14 cellular contexts compared by ENCODE assay signal in the genomic region with DNA sequence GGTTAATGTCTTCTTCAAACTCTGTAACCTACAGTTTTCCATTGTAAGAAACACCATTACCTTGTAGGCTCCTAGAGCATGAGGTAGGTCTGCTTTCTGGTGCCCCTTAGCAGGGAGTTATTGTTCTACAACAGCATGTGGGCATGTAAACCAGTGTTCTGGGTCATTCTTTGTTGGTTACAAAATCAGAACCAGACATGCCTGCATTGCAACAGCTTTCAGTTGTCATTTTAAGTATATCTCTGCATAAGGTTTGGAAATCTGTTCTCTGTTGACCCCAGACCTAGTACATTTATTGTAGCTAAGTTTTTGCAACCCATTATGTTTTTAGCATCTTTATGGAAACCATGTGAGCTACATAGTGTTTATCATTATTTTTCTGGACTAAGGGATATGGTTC. TPM values are rescaled to one million over a fixed set of nuclear protein-coding genes. Genes with fewer than 3 reads are reported as not detected.
DNase-seq lines count a peak whose midpoint lies in the region; ATAC-seq and TF ChIP-seq lines count a peak whose summit lies in the region.
"Had no signal": no experiment of that assay in that cellular context is flagged by ENCODE, and none has a peak within 500 bp of the region (broad histone marks: within the 10 kb centered on the region; RNA-seq: fewer than 3 reads in every experiment).

No MANE protein-coding gene starts in this region.

- H3K36me3 ChIP-seq in SK-N-SH (replicated peaks in 1 of 2; ENCODE audit: control insufficient read depth in 1 of 2, insufficient read depth in 2 of 2, low read length in 1 of 2) (peaks cover 70 to 87% of the 10 kb centered on the region in 2 experiments), fibroblast of lung (ENCODE audit: control insufficient read depth, insufficient read depth, low read length) (peaks cover 21% of the 10 kb centered on the region), neuron (ENCODE audit: insufficient read depth, low read length) (peaks cover 98% of the 10 kb centered on the region), right lobe of liver (no peaks in the 10 kb centered on the region)

- peaks cover 30% of the 10 kb centered on the region for H3F3A ChIP-seq in SK-N-SH (replicated peaks; ENCODE audit: insufficient read depth)

- peak overlapping the region in 1 of 2 experiments; percentile 23; a peak in 1 of 4 replicates for H3K27ac ChIP-seq in SK-N-SH (ENCODE audit: low read depth in 2 of 2, low read length in 1 of 2)
- no peak overlapping the region for H3K27ac ChIP-seq in fibroblast of lung (ENCODE audit: insufficient read depth, low read length)
- no peak overlapping the region for H3K27ac ChIP-seq in right lobe of liver
- H3K27ac ChIP-seq in substantia nigra (ENCODE audit: low read depth, low read length, poor library complexity, severe bottlenecking), result no peak overlapping the region

- intact Hi-C loops in Right ventricle myocardium inferior (cut with DNase I) (no loop called here), right lobe of liver (cut with DNase I) (no loop called here)

- CTCF ChIA-PET in SK-N-SH (lab: Yijun Ruan, JAX), result interaction anchor here (24.4 kb wide), 1 partner anchor 11 kb away, joined by 409 read pairs; a partner anchor contains a TSS
- CTCF ChIA-PET in activated CD4-positive, alpha-beta T cell treated with anti-CD3 and anti-CD28 coated beads, Interleukin-2, amount 10 ng/mL, durations not matched to agents 7 days and 5 days (lab: Charles Lee), result interaction anchor here (0.9 kb wide), 1 partner anchor 16 kb away, joined by 3 read pairs; no protein-coding TSS in a partner anchor

- peaks cover 2% of the 10 kb centered on the region for H3K27me3 Mint-ChIP-seq in activated CD4-positive, alpha-beta T cell treated with anti-CD3 and anti-CD28 coated beads, Interleukin-2, amount 10 ng/mL, durations not matched to agents 7 days and 5 days

- POLR2A ChIA-PET in SK-N-SH (lab: Yijun Ruan, JAX), result no interaction called here
- POLR2A ChIA-PET in activated CD4-positive, alpha-beta T cell treated with anti-CD3 and anti-CD28 coated beads, Interleukin-2, amount 10 ng/mL, durations not matched to agents 7 days and 5 days (lab: Charles Lee), result no interaction called here

- H3K4me1 ChIP-seq in SK-N-SH (ENCODE audit: control insufficient read depth in 1 of 2, insufficient read depth in 2 of 2, low read depth in 1 of 2, low read length in 1 of 2) (peaks cover 18 to 64% of the 10 kb centered on the region in 2 experiments; a peak in 3 of 4 replicates), fibroblast of lung (ENCODE audit: control insufficient read depth, extremely low read depth, insufficient read depth, low read length) (peaks cover 10% of the 10 kb centered on the region), neuron (ENCODE audit: insufficient read depth, low read length) (peaks cover 67% of the 10 kb centered on the region), right lobe of liver (peaks cover 0 to 21% (median 1%) of the 10 kb centered on the region in 4 donors)

- H3K27ac Mint-ChIP-seq in activated CD4-positive, alpha-beta T cell treated with anti-CD3 and anti-CD28 coated beads, Interleukin-2, amount 10 ng/mL, durations not matched to agents 7 days and 5 days, result no peak overlapping the region
- H3K27ac Mint-ChIP-seq: CD8-positive, alpha-beta T cell had no signal

- no peaks in the 10 kb centered on the region for H3K36me3 Mint-ChIP-seq in activated CD4-positive, alpha-beta T cell treated with anti-CD3 and anti-CD28 coated beads, Interleukin-2, amount 10 ng/mL, durations not matched to agents 7 days and 5 days (ENCODE audit: low read depth)

- H3K4me1 Mint-ChIP-seq in activated CD4-positive, alpha-beta T cell treated with anti-CD3 and anti-CD28 coated beads, Interleukin-2, amount 10 ng/mL, durations not matched to agents 7 days and 5 days, result no peaks in the 10 kb centered on the region

- H3K9me3 Mint-ChIP-seq in activated CD4-positive, alpha-beta T cell treated with anti-CD3 and anti-CD28 coated beads, Interleukin-2, amount 10 ng/mL, durations not matched to agents 7 days and 5 days, result no peaks in the 10 kb centered on the region
- H3K9me3 Mint-ChIP-seq: CD8-positive, alpha-beta T cell had no signal

- H2AFZ ChIP-seq in SK-N-SH (ENCODE audit: low read depth) (no peak overlapping the region), fibroblast of lung (ENCODE audit: low read length) (no peak overlapping the region), neuron (ENCODE audit: low read depth, low read length) (no peak overlapping the region)

- no peak for TF ChIP-seq EP300 in SK-N-SH (IDR thresholded peaks at IDR 0.05; ENCODE audit: borderline replicate concordance in 1 of 2, low read depth in 1 of 2, low read length in 1 of 2)

- H3K4me3 ChIP-seq in SK-N-SH (ENCODE audit: low read depth in 2 of 2, low read length in 1 of 2), result peak overlapping the region in 1 of 2 experiments; percentile 5; a peak in 1 of 4 replicates
- H3K4me3 ChIP-seq in fibroblast of lung (replicated peaks in 1 of 4; ENCODE audit: control extremely low read depth in 1 of 4, insufficient read depth in 1 of 4, low read depth in 3 of 4, low read length in 4 of 4), result peak overlapping the region in 1 of 4 experiments; percentile 30
- H3K4me3 ChIP-seq in neuron (ENCODE audit: low read length), result peak overlapping the region; percentile 20
- H3K4me3 ChIP-seq in right lobe of liver, result no peak overlapping the region

- H3K27me3 ChIP-seq in SK-N-SH (ENCODE audit: insufficient read depth) (no peaks in the 10 kb centered on the region), fibroblast of lung (ENCODE audit: control insufficient read depth, insufficient read depth, low read length) (no peaks in the 10 kb centered on the region), neuron (ENCODE audit: insufficient read depth, low read length) (no peaks in the 10 kb centered on the region), right lobe of liver (no peaks in the 10 kb centered on the region)

- H3K9ac ChIP-seq in SK-N-SH (no peak overlapping the region), fibroblast of lung (ENCODE audit: insufficient read depth, low read length) (no peak overlapping the region)

- TF ChIP-seq CTCF in SK-N-SH (IDR thresholded peaks at IDR 0.05) (no peak), fibroblast of lung (conservative IDR thresholded peaks at IDR 0.05 in 1 of 2, IDR thresholded peaks at IDR 0.05 in 1 of 2; ENCODE audit: low read depth in 1 of 2, low read length in 2 of 2) (no peak), right lobe of liver (IDR thresholded peaks at IDR 0.05) (no peak)

- peak overlapping the region; percentile 47 for H3K4me2 ChIP-seq in SK-N-SH
- H3K4me2 ChIP-seq in fibroblast of lung (ENCODE audit: extremely low read depth, insufficient read depth, low read length), result peak overlapping the region; percentile 17

- no peaks in the 10 kb centered on the region for H3K9me3 ChIP-seq in SK-N-SH
- H3K9me3 ChIP-seq in fibroblast of lung (ENCODE audit: control insufficient read depth, insufficient read depth, low read depth, low read length), result no peaks in the 10 kb centered on the region
- H3K9me3 ChIP-seq in neuron (ENCODE audit: low read length), result no peaks in the 10 kb centered on the region
- H3K9me3 ChIP-seq in right lobe of liver, result no peaks in the 10 kb centered on the region

- ATAC-seq in SK-N-SH treated with all-trans-retinoic acid at 6 μM for 48 hours, result no peak
- ATAC-seq in Right ventricle myocardium inferior, result no peak
- no peak for ATAC-seq in right lobe of liver
- ATAC-seq: CD8-positive, alpha-beta T cell had no signal

- TF ChIP-seq RAD21 in SK-N-SH (IDR thresholded peaks at IDR 0.05; ENCODE audit: low read length), result no peak

- H4K20me1 ChIP-seq in SK-N-SH (ENCODE audit: insufficient read depth) (peaks cover 100% of the 10 kb centered on the region), fibroblast of lung (ENCODE audit: control insufficient read depth, extremely low read depth, insufficient read depth, low read length) (peaks cover 6% of the 10 kb centered on the region)

- no peaks in the 10 kb centered on the region for H3K9me2 ChIP-seq in SK-N-SH

- no peak overlapping the region for H3K4me3 Mint-ChIP-seq in activated CD4-positive, alpha-beta T cell treated with anti-CD3 and anti-CD28 coated beads, Interleukin-2, amount 10 ng/mL, durations not matched to agents 7 days and 5 days
- H3K4me3 Mint-ChIP-seq: CD8-positive, alpha-beta T cell had no signal

- peaks cover 100% of the 10 kb centered on the region for H3K79me2 ChIP-seq in SK-N-SH (ENCODE audit: insufficient read depth)
- peaks cover 100% of the 10 kb centered on the region for H3K79me2 ChIP-seq in fibroblast of lung (ENCODE audit: control insufficient read depth, insufficient read depth, low read length)

- DNase-seq in SK-N-SH (no peak), fibroblast of lung (ENCODE audit: low read depth in 2 of 2) (no peak), Right ventricle myocardium inferior (ENCODE audit: missing footprints) (no peak), right lobe of liver (no peak), substantia nigra (lab: John Stamatoyannopoulos, UW) (no peak)
- no peak for DNase-seq in activated CD4-positive, alpha-beta T cell treated with anti-CD3 and anti-CD28 coated beads, Interleukin-2, amount 10 ng/mL, durations not matched to agents 7 days and 5 days
- DNase-seq: CD8-positive, alpha-beta T cell; KG1; NCI-H1417 treated with DMSO at 0.1 percent for 48 hours; NCI-H2029; NCI-H2171; NCI-H748 treated with DMSO at 0.1 percent for 48 hours had no signal

- TF ChIP-seq POLR2A in right lobe of liver (IDR thresholded peaks at IDR 0.05), result no peak

TF ChIP-seq in SK-N-SH, 30 proteins besides CTCF, POLR2A, EP300 and RAD21 (continues in another document):
- TF ChIP-seq YY1 (IDR thresholded peaks at IDR 0.05; ENCODE audit: low read depth) (no peak), FOXM1 (IDR thresholded peaks at IDR 0.05; ENCODE audit: low read depth) (no peak)

TF ChIP-seq in SK-N-SH treated with all-trans-retinoic acid at 6 μM for 48 hours, 23 proteins besides CTCF, POLR2A, EP300 and RAD21 (continues in another document):
- TF ChIP-seq ZNF8 (CRISPR knock-in tag; IDR thresholded peaks at IDR 0.05) (no peak), ESRRG (CRISPR knock-in tag; IDR thresholded peaks at IDR 0.05) (no peak), ZFP30 (CRISPR knock-in tag; IDR thresholded peaks at IDR 0.05) (no peak), TOX (CRISPR knock-in tag; IDR thresholded peaks at IDR 0.05; ENCODE audit: borderline replicate concordance) (no peak), BACH2 (CRISPR knock-in tag; IDR thresholded peaks at IDR 0.05; ENCODE audit: borderline replicate concordance) (no peak), PPARA (CRISPR knock-in tag; IDR thresholded peaks at IDR 0.05; ENCODE audit: borderline replicate concordance) (no peak), ZC3H10 (CRISPR knock-in tag; IDR thresholded peaks at IDR 0.05) (no peak)

RNA-seq across cellular contexts. Expression of a gene that starts 10.9 kb away (rescaled TPM):
- polyA plus RNA-seq in SK-N-SH (2012; rRNA removed), result 72.6 and 86.7 TPM in 2 replicates
- polyA plus RNA-seq in SK-N-SH (2012; cell fraction: cytosol; rRNA removed), result 71.7 and 77.5 TPM in 2 replicates
- 242 and 373 TPM in 2 replicates for polyA plus RNA-seq in SK-N-SH (2012; cell fraction: nucleus; rRNA removed)
- total RNA-seq in fibroblast of lung, result 38.3 and 81.6 TPM in 2 replicates
- 115 and 185 TPM in 2 replicates for polyA plus RNA-seq in fibroblast of lung
- 75.7 and 119 TPM in 2 replicates for polyA plus RNA-seq in fibroblast of lung (2012)
- 331 and 431 TPM in 2 replicates for polyA minus RNA-seq in fibroblast of lung (ENCODE audit: low replicate concordance)
- total RNA-seq in Right ventricle myocardium inferior, result 15.4 TPM
- total RNA-seq in right lobe of liver, result 10 to 100 TPM in 1 of 6 experiments, 1 to 10 TPM in 5; 4.5 to 10.5 (median 5.1) TPM
- 1 to 10 TPM; 1.4 to 1.7 TPM for total RNA-seq in activated CD4-positive, alpha-beta T cell treated with anti-CD3 and anti-CD28 coated beads, Interleukin-2, amount 10 ng/mL, durations not matched to agents 7 days and 5 days
